In genomic region chr16:19776147-19776546, GRCh38 we compare ENCODE assay signal across 26 cellular contexts.
"Had no signal": no experiment of that assay in that cellular context is flagged by ENCODE, and none has a peak within 500 bp of the region (broad histone marks: within the 10 kb centered on the region; RNA-seq: fewer than 3 reads in every experiment).

No MANE protein-coding gene starts in this region.

- H3K4me3 ChIP-seq: adrenal gland, body of pancreas, cardiac muscle cell, esophagus squamous epithelium, heart right ventricle, lower lobe of right lung, neural progenitor cell, thoracic aorta, uterus had no signal

- H3K27ac Mint-ChIP-seq: activated CD4-positive, alpha-beta memory T cell treated with anti-CD3 and anti-CD28 coated beads for 36 hours; activated CD4-positive, alpha-beta T cell treated with anti-CD3 and anti-CD28 coated beads, Interleukin-2, amount 10 ng/mL, durations not matched to agents 24 days and 14 days; activated naive CD4-positive, alpha-beta T cell treated with anti-CD3 and anti-CD28 coated beads for 36 hours; activated naive CD8-positive, alpha-beta T cell treated with anti-CD3 and anti-CD28 coated beads for 36 hours; activated T-helper 1 cell treated with anti-CD3 and anti-CD28 coated beads, Interleukin-12 subunit alpha, Interleukin-12 subunit beta, Interleukin-2, Interleukin-4 antibody, amounts not matched to agents 30 ng/mL and 10 ng/mL and 1 ng/mL, durations not matched to agents 14 hours and 24 hours and 36 hours; natural killer cell; neural progenitor cell; type B pancreatic cell had no signal

- H3K27me3 Mint-ChIP-seq: activated CD4-positive, alpha-beta memory T cell treated with anti-CD3 and anti-CD28 coated beads for 36 hours; activated CD4-positive, alpha-beta T cell treated with anti-CD3 and anti-CD28 coated beads, Interleukin-2, amount 10 ng/mL, durations not matched to agents 24 days and 14 days; activated naive CD8-positive, alpha-beta T cell treated with anti-CD3 and anti-CD28 coated beads for 36 hours; type B pancreatic cell had no signal

- H3K36me3 ChIP-seq: adrenal gland, cardiac muscle cell, esophagus squamous epithelium, heart right ventricle, lower lobe of right lung, neural progenitor cell, thoracic aorta, uterus had no signal

- H3K27me3 ChIP-seq: adrenal gland, body of pancreas, cardiac muscle cell, esophagus squamous epithelium, heart right ventricle, neural progenitor cell, uterus had no signal

- H3K9me3 ChIP-seq: adrenal gland, body of pancreas, esophagus squamous epithelium, heart right ventricle, lower lobe of right lung, thoracic aorta, uterus had no signal

- H3K36me3 Mint-ChIP-seq: activated CD4-positive, alpha-beta memory T cell treated with anti-CD3 and anti-CD28 coated beads for 36 hours; activated naive CD8-positive, alpha-beta T cell treated with anti-CD3 and anti-CD28 coated beads for 36 hours; natural killer cell had no signal

- H3K4me1 ChIP-seq: adrenal gland, body of pancreas, esophagus squamous epithelium, lower lobe of right lung, uterus had no signal

- H3K9ac ChIP-seq: neural progenitor cell had no signal

- H2AFZ ChIP-seq: neural progenitor cell had no signal

- H3K4me3 Mint-ChIP-seq: activated CD4-positive, alpha-beta memory T cell treated with anti-CD3 and anti-CD28 coated beads for 36 hours; activated CD4-positive, alpha-beta T cell treated with anti-CD3 and anti-CD28 coated beads, Interleukin-2, amount 10 ng/mL, durations not matched to agents 24 days and 14 days; activated naive CD4-positive, alpha-beta T cell treated with anti-CD3 and anti-CD28 coated beads for 36 hours; activated naive CD8-positive, alpha-beta T cell treated with anti-CD3 and anti-CD28 coated beads for 36 hours; activated T-helper 1 cell treated with anti-CD3 and anti-CD28 coated beads, Interleukin-12 subunit alpha, Interleukin-12 subunit beta, Interleukin-2, Interleukin-4 antibody, amounts not matched to agents 30 ng/mL and 10 ng/mL and 1 ng/mL, durations not matched to agents 14 hours and 24 hours and 36 hours; natural killer cell; neural progenitor cell; type B pancreatic cell had no signal

- H3K27ac ChIP-seq: adrenal gland, body of pancreas, cardiac muscle cell, esophagus squamous epithelium, lower lobe of right lung, neural progenitor cell, thoracic aorta had no signal

- H3K4me1 Mint-ChIP-seq: activated CD4-positive, alpha-beta T cell treated with anti-CD3 and anti-CD28 coated beads, Interleukin-2, amount 10 ng/mL, durations not matched to agents 24 days and 14 days; natural killer cell had no signal

- DNase-seq: activated CD4-positive, alpha-beta memory T cell treated with anti-CD3 and anti-CD28 coated beads for 36 hours; activated CD4-positive, alpha-beta T cell treated with anti-CD3 and anti-CD28 coated beads, Interleukin-2, amount 10 ng/mL, durations not matched to agents 24 days and 14 days; activated CD4-positive, CD25-positive, alpha-beta regulatory T cell treated with anti-CD3 and anti-CD28 coated beads, Interleukin-2, amount 50 U/mL, for 72 hours; activated CD8-positive, alpha-beta memory T cell treated with anti-CD3 and anti-CD28 coated beads, Interleukin-2, amount 50 U/mL, for 4 hours; activated effector memory CD4-positive, alpha-beta T cell treated with anti-CD3 and anti-CD28 coated beads, Interleukin-2, amount 50 U/mL, for 16 hours; activated naive CD4-positive, alpha-beta T cell treated with anti-CD3 and anti-CD28 coated beads for 36 hours; activated naive CD8-positive, alpha-beta T cell treated with anti-CD3 and anti-CD28 coated beads for 36 hours; activated T-cell treated with anti-CD3 and anti-CD28 coated beads, Interleukin-2, amount 50 U/mL, for 1 hour; adrenal gland; aorta; esophagus squamous epithelium; heart right ventricle; kidney glomerular epithelial cell; lower lobe of right lung; natural killer cell; occipital lobe; right cardiac atrium; stimulated activated CD4-positive, alpha-beta T cell treated with anti-CD3 and anti-CD28 coated beads, Interleukin-2, amount 100 ng/mL, for 48 hours; stimulated activated naive CD4-positive, alpha-beta T cell treated with Interleukin-2 at 50 U/mL for 16 hours; uterus had no signal

- H3K9me3 Mint-ChIP-seq: activated CD4-positive, alpha-beta memory T cell treated with anti-CD3 and anti-CD28 coated beads for 36 hours; activated CD4-positive, alpha-beta T cell treated with anti-CD3 and anti-CD28 coated beads, Interleukin-2, amount 10 ng/mL, durations not matched to agents 24 days and 14 days; activated naive CD4-positive, alpha-beta T cell treated with anti-CD3 and anti-CD28 coated beads for 36 hours; activated naive CD8-positive, alpha-beta T cell treated with anti-CD3 and anti-CD28 coated beads for 36 hours; activated T-helper 1 cell treated with anti-CD3 and anti-CD28 coated beads, Interleukin-12 subunit alpha, Interleukin-12 subunit beta, Interleukin-2, Interleukin-4 antibody, amounts not matched to agents 30 ng/mL and 10 ng/mL and 1 ng/mL, durations not matched to agents 14 hours and 24 hours and 36 hours; natural killer cell; neural progenitor cell had no signal

- H3K4me2 ChIP-seq: neural progenitor cell had no signal
